Comparison of ENCODE assay signal across 15 cellular contexts in the genomic region with DNA sequence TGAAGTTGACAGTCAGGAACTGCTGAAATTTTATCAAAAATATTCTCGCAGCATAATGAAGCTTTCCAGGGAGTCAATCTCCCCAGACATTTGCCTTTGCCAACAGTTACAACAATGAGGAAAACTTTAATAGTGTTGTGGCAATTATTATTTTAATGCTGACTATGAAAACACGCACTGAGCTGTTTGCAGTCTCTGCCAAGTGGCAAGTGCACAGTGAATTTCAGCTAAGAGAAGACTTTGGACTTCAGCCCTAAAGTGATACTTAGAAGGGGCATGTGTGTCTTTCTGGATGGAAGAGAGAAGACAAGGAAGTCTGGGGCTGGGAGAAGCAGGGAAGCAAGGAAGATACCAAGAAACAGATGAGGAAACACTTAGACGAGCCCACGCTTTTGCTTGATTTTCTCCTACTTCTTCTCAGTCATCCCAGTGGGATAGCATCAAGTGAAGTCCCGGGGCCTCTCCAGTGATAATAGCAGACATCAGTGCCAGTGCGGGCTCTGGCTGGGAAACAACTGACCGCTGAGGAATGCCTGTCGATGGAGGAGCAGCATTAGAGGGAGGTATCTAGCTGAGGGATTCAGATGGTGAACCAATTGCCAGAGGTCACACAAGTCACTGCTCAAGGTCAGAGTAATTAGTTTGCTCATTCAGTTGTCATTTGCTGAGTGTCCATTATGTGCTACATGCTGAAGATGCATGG.
"Had no signal": no experiment of that assay in that cellular context is flagged by ENCODE, and none has a peak within 500 bp of the region (broad histone marks: within the 10 kb centered on the region; RNA-seq: fewer than 3 reads in every experiment).

No MANE protein-coding gene starts in this region.

- H3K36me3 ChIP-seq: esophagus squamous epithelium, sigmoid colon, spleen, thoracic aorta, upper lobe of right lung had no signal

- H3K27ac ChIP-seq: esophagus squamous epithelium, psoas muscle, sigmoid colon, spleen, thoracic aorta, upper lobe of right lung had no signal

- H3K4me3 ChIP-seq: esophagus squamous epithelium, lung, psoas muscle, sigmoid colon, spleen, thoracic aorta, upper lobe of right lung had no signal

- H3K27me3 ChIP-seq: esophagus squamous epithelium, sigmoid colon, spleen, upper lobe of right lung had no signal

- ATAC-seq: activated CD8-positive, alpha-beta memory T cell treated with anti-CD3 and anti-CD28 coated beads, Interleukin-2, amount 10 ng/mL, durations not matched to agents 7 days and 5 days; psoas muscle; stimulated activated naive B cell treated with anti-CD40 and anti-IgM and Interleukin-4, amounts not matched to agents 10 μg/mL and 1 μg/mL and 100 μg/mL, for 72 hours; upper lobe of right lung had no signal

- H3K9me3 ChIP-seq: esophagus squamous epithelium, psoas muscle, sigmoid colon, spleen, thoracic aorta, upper lobe of right lung had no signal

- DNase-seq: activated B cell treated with CpG ODN at 0.5 μM for 24 hours; activated CD4-positive, alpha-beta memory T cell treated with anti-CD3 and anti-CD28 coated beads, Interleukin-2, amount 10 ng/mL, durations not matched to agents 7 days and 5 days; activated CD4-positive, alpha-beta T cell treated with anti-CD3 and anti-CD28 coated beads for 48 hours; activated CD8-positive, alpha-beta memory T cell treated with anti-CD3 and anti-CD28 coated beads, Interleukin-2, amount 10 ng/mL, durations not matched to agents 7 days and 5 days; effector memory CD4-positive, alpha-beta T cell; esophagus squamous epithelium; psoas muscle; sigmoid colon; spleen; stimulated activated naive B cell treated with anti-CD40 and anti-IgM and Interleukin-4, amounts not matched to agents 10 μg/mL and 1 μg/mL and 100 μg/mL, for 72 hours; T-helper 1 cell; T-helper 9 cell; upper lobe of right lung had no signal

- H3K4me1 ChIP-seq: psoas muscle, spleen, upper lobe of right lung had no signal
